In genomic region chr20:21571841-21572690, GRCh38 we compare ENCODE assay signal across 8 cellular contexts. TPM values are rescaled to one million over a fixed set of nuclear protein-coding genes. Genes with fewer than 3 reads are reported as not detected.
DNase-seq lines count a peak whose midpoint lies in the region; ATAC-seq and TF ChIP-seq lines count a peak whose summit lies in the region.

No MANE protein-coding gene starts in this region.

- H3K27ac ChIP-seq in RWPE1 (no peak overlapping the region), fibroblast of lung (ENCODE audit: insufficient read depth, low read length) (no peak overlapping the region), psoas muscle (no peak overlapping the region)

- no peaks in the 10 kb centered on the region for H3K36me3 Mint-ChIP-seq in immature natural killer cell
- no peaks in the 10 kb centered on the region for H3K36me3 Mint-ChIP-seq in activated naive CD8-positive, alpha-beta T cell treated with anti-CD3 and anti-CD28 coated beads, Interleukin-2, amount 50 U/mL, for 24 hours (ENCODE audit: low read depth)

- H3K27me3 ChIP-seq in fibroblast of lung (ENCODE audit: control insufficient read depth, insufficient read depth, low read length) (no peaks in the 10 kb centered on the region), psoas muscle (ENCODE audit: insufficient read depth in 3 of 3, low read length in 2 of 3) (peaks cover 0 to 5% (median 0%) of the 10 kb centered on the region in 3 donors)

- H3K4me2 ChIP-seq in fibroblast of lung (ENCODE audit: extremely low read depth, insufficient read depth, low read length): no peak overlapping the region

- TF ChIP-seq CTCF in GM10266 (IDR thresholded peaks at IDR 0.05; ENCODE audit: control insufficient read depth, insufficient read depth, low read depth, missing control alignments): peak; percentile 81
- TF ChIP-seq CTCF in RWPE1 (conservative IDR thresholded peaks at IDR 0.05; ENCODE audit: low read depth): peak; percentile 92
- peak; percentile 86 to 89 for TF ChIP-seq CTCF in fibroblast of lung (conservative IDR thresholded peaks at IDR 0.05 in 1 of 2, IDR thresholded peaks at IDR 0.05 in 1 of 2; ENCODE audit: low read depth in 1 of 2, low read length in 2 of 2)
- TF ChIP-seq CTCF in psoas muscle (IDR thresholded peaks at IDR 0.05): peak; percentile 87

- intact Hi-C loops in psoas muscle (cut with DNase I): loop anchor here (5.0 kb wide), 2 partner anchors 710 to 735 kb away; no protein-coding TSS in a partner anchor

- CTCF ChIA-PET in RWPE1 (lab: Yijun Ruan, JAX): interaction anchor here (0.5 to 1.6 kb wide), 12 partner anchors 22 to 1442 kb away, joined by 3 to 7 read pairs (median 4); no protein-coding TSS in a partner anchor

- H3K4me3 Mint-ChIP-seq in immature natural killer cell: no peak overlapping the region
- no peak overlapping the region for H3K4me3 Mint-ChIP-seq in activated naive CD8-positive, alpha-beta T cell treated with anti-CD3 and anti-CD28 coated beads, Interleukin-2, amount 50 U/mL, for 24 hours

- H3K9me3 ChIP-seq in fibroblast of lung (ENCODE audit: control insufficient read depth, insufficient read depth, low read depth, low read length) (no peaks in the 10 kb centered on the region), psoas muscle (peaks cover 3% of the 10 kb centered on the region)

- H2AFZ ChIP-seq in fibroblast of lung (ENCODE audit: low read length): no peak overlapping the region

- H3K4me1 ChIP-seq in fibroblast of lung (ENCODE audit: control insufficient read depth, extremely low read depth, insufficient read depth, low read length) (no peaks in the 10 kb centered on the region), psoas muscle (no peaks in the 10 kb centered on the region)

- H3K27ac Mint-ChIP-seq in immature natural killer cell: no peak overlapping the region
- H3K27ac Mint-ChIP-seq in activated naive CD8-positive, alpha-beta T cell treated with anti-CD3 and anti-CD28 coated beads, Interleukin-2, amount 50 U/mL, for 24 hours: no peak overlapping the region

- DNase-seq in Ammon's horn (ENCODE audit: low spot score): peak; percentile 24
- DNase-seq in GM10266 (ENCODE audit: extremely low spot score): peak; percentile 28
- DNase-seq in RWPE1 (ENCODE audit: low spot score): peak; percentile 21
- peak in 1 of 2 donors; percentile 6 for DNase-seq in fibroblast of lung (ENCODE audit: low read depth in 2 of 2)
- no peak for DNase-seq in psoas muscle
- DNase-seq in immature natural killer cell: no peak
- DNase-seq in activated naive CD8-positive, alpha-beta T cell treated with anti-CD3 and anti-CD28 coated beads, Interleukin-2, amount 50 U/mL, for 24 hours: no peak
- DNase-seq in T-helper 9 cell: no peak

- WGBS in psoas muscle, 3 donors: 31 to 37% (median 32%) methylated on average over 15 of the region's 15 CpGs

- no peaks in the 10 kb centered on the region for H3K36me3 ChIP-seq in fibroblast of lung (ENCODE audit: control insufficient read depth, insufficient read depth, low read length)
- H3K36me3 ChIP-seq in psoas muscle (ENCODE audit: insufficient read depth in 1 of 2, low read depth in 1 of 2): no peaks in the 10 kb centered on the region

- H4K20me1 ChIP-seq in fibroblast of lung (ENCODE audit: control insufficient read depth, extremely low read depth, insufficient read depth, low read length): no peaks in the 10 kb centered on the region

- no peak overlapping the region for H3K4me3 ChIP-seq in fibroblast of lung (replicated peaks in 1 of 4; ENCODE audit: control extremely low read depth in 1 of 4, insufficient read depth in 1 of 4, low read depth in 3 of 4, low read length in 4 of 4)
- no peak overlapping the region for H3K4me3 ChIP-seq in psoas muscle

- H3K79me2 ChIP-seq in fibroblast of lung (ENCODE audit: control insufficient read depth, insufficient read depth, low read length): no peaks in the 10 kb centered on the region

- POLR2A ChIA-PET in RWPE1 (lab: Yijun Ruan, JAX; ENCODE audit: low non-redundant PET): no interaction called here

- no peak for ATAC-seq in psoas muscle
- no peak for ATAC-seq in activated naive CD8-positive, alpha-beta T cell treated with anti-CD3 and anti-CD28 coated beads, Interleukin-2, amount 50 U/mL, for 24 hours

- no peaks in the 10 kb centered on the region for H3K9me3 Mint-ChIP-seq in immature natural killer cell
- H3K9me3 Mint-ChIP-seq in activated naive CD8-positive, alpha-beta T cell treated with anti-CD3 and anti-CD28 coated beads, Interleukin-2, amount 50 U/mL, for 24 hours: no peaks in the 10 kb centered on the region

- H3K9ac ChIP-seq in fibroblast of lung (ENCODE audit: insufficient read depth, low read length): no peak overlapping the region

- no peaks in the 10 kb centered on the region for H3K4me1 Mint-ChIP-seq in immature natural killer cell
- peaks cover 8% of the 10 kb centered on the region for H3K4me1 Mint-ChIP-seq in activated naive CD8-positive, alpha-beta T cell treated with anti-CD3 and anti-CD28 coated beads, Interleukin-2, amount 50 U/mL, for 24 hours

- H3K27me3 Mint-ChIP-seq in immature natural killer cell (ENCODE audit: low read depth in 3 of 3): peaks cover 0 to 3% (median 2%) of the 10 kb centered on the region in 3 donors
- H3K27me3 Mint-ChIP-seq in activated naive CD8-positive, alpha-beta T cell treated with anti-CD3 and anti-CD28 coated beads, Interleukin-2, amount 50 U/mL, for 24 hours: peaks cover 22% of the 10 kb centered on the region

RNA-seq across cellular contexts. Expression of gene NKX2-2, which starts 58.2 kb away (rescaled TPM):
- total RNA-seq in fibroblast of lung (not detected in 2 replicates), psoas muscle (not detected)
- polyA plus RNA-seq in fibroblast of lung (not detected in 2 replicates), psoas muscle (not detected), immature natural killer cell (not detected)
- polyA plus RNA-seq in fibroblast of lung (2012): not detected in 2 replicates
- polyA minus RNA-seq in fibroblast of lung (ENCODE audit: low replicate concordance): not detected in 2 replicates

Comparison
In these comparisons a context has a peak if more than half of its experiments do, and no peak if none do; other contexts are left out.
1. DNase-seq: peak in Ammon's horn (single experiment), GM10266 (single experiment) and RWPE1 (single experiment); none in psoas muscle (0 of 2), immature natural killer cell (0 of 3), activated naive CD8-positive, alpha-beta T cell treated with anti-CD3 and anti-CD28 coated beads, Interleukin-2, amount 50 U/mL, for 24 hours (single experiment) and T-helper 9 cell (single experiment).
2. Peak in every context shown above with its lines, with median percentiles within 50 percentile points of each other: CTCF ChIP-seq.